8 cellular contexts compared by ENCODE assay signal in genomic region chr6:32968093-32968769, GRCh38. TPM values are rescaled to one million over a fixed set of nuclear protein-coding genes. Genes with fewer than 3 reads are reported as not detected.
DNase-seq lines count a peak whose midpoint lies in the region; ATAC-seq and TF ChIP-seq lines count a peak whose summit lies in the region.

Gene BRD2 (plus strand): TSS chr6:32968594. CDS start chr6:32972899, 4,305 bp downstream.

- H3K4me2 ChIP-seq in PC-3 (ENCODE audit: low read length): peak within 1 kb of the TSS; percentile 91

- peak within 1 kb of the TSS; percentile 98 for H3K9ac ChIP-seq in PC-3 (ENCODE audit: low read length)

- H3K79me2 ChIP-seq in PC-3 (ENCODE audit: low read length): peaks cover 50% of the 10 kb centered on the region

- peaks cover 45% of the 10 kb centered on the region for H3K4me1 Mint-ChIP-seq in CD8-positive, alpha-beta T cell (ENCODE audit: low read depth)
- H3K4me1 Mint-ChIP-seq in IgD-negative memory B cell: peaks cover 25 to 47% (median 27%) of the 10 kb centered on the region in 3 donors

- H3K27me3 ChIP-seq in CD8-positive, alpha-beta T cell (ENCODE audit: insufficient read depth, low read length): no peaks in the 10 kb centered on the region
- no peaks in the 10 kb centered on the region for H3K27me3 ChIP-seq in PC-3 (ENCODE audit: low read length)

- H3K27me3 Mint-ChIP-seq in CD8-positive, alpha-beta T cell (ENCODE audit: low read depth): no peaks in the 10 kb centered on the region
- H3K27me3 Mint-ChIP-seq in IgD-negative memory B cell: no peaks in the 10 kb centered on the region

- H3F3A ChIP-seq in PC-3 (ENCODE audit: low read length, unreplicated experiment): no peaks in the 10 kb centered on the region

- intact Hi-C loops in CD8-positive, alpha-beta T cell (cut with DNase I, micrococcal nuclease): loop anchor here (1.0 to 5.0 kb wide), 5 partner anchors 15 to 771 kb away; partner anchors contain the start of genes HLA-DMA (in 2 of the 2), PSMB8 (in 1 of the 2), RXRB (in 1 of the 2) and SLC39A7 (in 1 of the 2)
- intact Hi-C loops in PC-3 (cut with micrococcal nuclease): loop anchor here (1.0 kb wide), 1 partner anchor 15 kb away; the partner anchor contains the start of gene HLA-DMA

- peak within 1 kb of the TSS; percentile 86 for H3K27ac ChIP-seq in CD8-positive, alpha-beta T cell (ENCODE audit: low read depth, low read length)
- H3K27ac ChIP-seq in PC-3 (ENCODE audit: low read length): peak within 1 kb of the TSS; percentile 99
- H3K27ac ChIP-seq in epithelial cell of prostate: peak within 1 kb of the TSS; percentile 100

- peak within 1 kb of the TSS; percentile 78 for H3K4me3 ChIP-seq in CD8-positive, alpha-beta T cell (ENCODE audit: low read depth, low read length)
- H3K4me3 ChIP-seq in PC-3 (ENCODE audit: low read length): peak within 1 kb of the TSS; percentile 83

- no peaks in the 10 kb centered on the region for H3K9me2 ChIP-seq in PC-3 (replicated peaks; ENCODE audit: low read length)

- H3K4me1 ChIP-seq in CD8-positive, alpha-beta T cell (ENCODE audit: insufficient read depth, low read length): peaks cover 27% of the 10 kb centered on the region
- H3K4me1 ChIP-seq in PC-3 (ENCODE audit: insufficient read depth, low read length): peaks cover 38% of the 10 kb centered on the region

- peak within 1 kb of the TSS; percentile 96 for H2AFZ ChIP-seq in PC-3 (ENCODE audit: low read length)

- POLR2A ChIA-PET in CD8-positive, alpha-beta T cell (lab: Charles Lee): interaction anchor here (0.9 to 11.7 kb wide), 8 partner anchors 11 to 124 kb away, joined by 3 to 296 read pairs (median 10); partner anchors contain the start of genes HLA-DMA, HLA-DMB, HLA-DPB1 and PSMB8
- POLR2A ChIA-PET in PC-3 (lab: Charles Lee; ENCODE audit: unreplicated experiment): interaction anchor here (0.6 kb wide), 1 partner anchor 13 kb away, joined by 9 read pairs; no protein-coding TSS in a partner anchor

- peaks cover 11% of the 10 kb centered on the region for H4K20me1 ChIP-seq in PC-3 (ENCODE audit: low read length)

- peak; percentile 91 to 98 (median 96) for DNase-seq in CD8-positive, alpha-beta T cell
- DNase-seq in PC-3 (peak; percentile 98), activated T-cell treated with anti-CD3 and anti-CD28 coated beads for 48 hours (ENCODE audit: low read depth) (peak; percentile 95), epithelial cell of prostate (ENCODE audit: low read depth, low spot score) (peak; percentile 74), mucosa of gallbladder (ENCODE audit: low spot score) (peak; percentile 96)
- DNase-seq in stimulated activated CD8-positive, alpha-beta memory T cell treated with anti-CD3 and anti-CD28 coated beads, Interleukin-4, amount 100 ng/mL, for 24 hours (ENCODE audit: low read depth): peak; percentile 96

- CTCF ChIA-PET in CD8-positive, alpha-beta T cell (lab: Charles Lee): interaction anchor here (0.6 to 30.1 kb wide), 14 partner anchors 9 to 131 kb away, joined by 3 to 662 read pairs (median 7); partner anchors contain the start of genes HLA-DMA, HLA-DMB, PSMB8 and TAP2
- CTCF ChIA-PET in PC-3 (lab: Charles Lee): interaction anchor here (1.0 to 1.2 kb wide), 2 partner anchors 13 to 16 kb away, joined by 4 to 5 read pairs; no protein-coding TSS in a partner anchor

- BruUV-seq in PC-3 (replicated peaks; lab: Mats Ljungman, UMichigan): TSS peak; percentile 18

- H3K36me3 Mint-ChIP-seq in CD8-positive, alpha-beta T cell: peaks cover 32% of the 10 kb centered on the region
- peaks cover 8% of the 10 kb centered on the region for H3K36me3 Mint-ChIP-seq in IgD-negative memory B cell

- H3K4me3 Mint-ChIP-seq in CD8-positive, alpha-beta T cell: peak within 1 kb of the TSS; percentile 97
- H3K4me3 Mint-ChIP-seq in IgD-negative memory B cell: peak within 1 kb of the TSS; percentile 96 to 100 (median 99)

- TF ChIP-seq CTCF in CD8-positive, alpha-beta T cell (IDR thresholded peaks at IDR 0.05): no peak
- no peak for TF ChIP-seq CTCF in PC-3 (conservative IDR thresholded peaks at IDR 0.05; ENCODE audit: low read depth, low read length)

- no peaks in the 10 kb centered on the region for H3K36me3 ChIP-seq in CD8-positive, alpha-beta T cell (ENCODE audit: insufficient read depth, low read length)
- H3K36me3 ChIP-seq in PC-3 (ENCODE audit: low read depth, low read length): peaks cover 11% of the 10 kb centered on the region

- ATAC-seq in CD8-positive, alpha-beta T cell: peak; percentile 48
- ATAC-seq in GM21447 (IDR thresholded peaks at IDR 0.05; ENCODE audit: unreplicated experiment) (peak; percentile 27), PC-3 (peak; percentile 25)

- H3K9me3 Mint-ChIP-seq in CD8-positive, alpha-beta T cell: no peaks in the 10 kb centered on the region
- no peaks in the 10 kb centered on the region for H3K9me3 Mint-ChIP-seq in IgD-negative memory B cell

- no peaks in the 10 kb centered on the region for H3K9me3 ChIP-seq in CD8-positive, alpha-beta T cell (ENCODE audit: low read length)
- no peaks in the 10 kb centered on the region for H3K9me3 ChIP-seq in PC-3 (ENCODE audit: low read length)

- peak within 1 kb of the TSS; percentile 100 for H3K27ac Mint-ChIP-seq in CD8-positive, alpha-beta T cell
- peak within 1 kb of the TSS; percentile 98 to 100 (median 100) for H3K27ac Mint-ChIP-seq in IgD-negative memory B cell

RNA-seq across cellular contexts. Expression of gene BRD2, which starts in this region (rescaled TPM):
- 100 to 1,000 TPM; 333 to 340 TPM for total RNA-seq in CD8-positive, alpha-beta T cell
- polyA plus RNA-seq in IgD-negative memory B cell: 110 TPM
- total RNA-seq in PC-3 (2014; rRNA removed) (171 and 192 TPM in 2 replicates), mucosa of gallbladder (150 TPM)

Comparison
In these comparisons a context has a peak if more than half of its experiments do, and no peak if none do; other contexts are left out.
1. Peak in every context shown above with its lines: DNase-seq, ATAC-seq, H3K4me3 ChIP-seq and H3K27ac ChIP-seq.